ENCODE assay signal across 15 cellular contexts in the genomic region with DNA sequence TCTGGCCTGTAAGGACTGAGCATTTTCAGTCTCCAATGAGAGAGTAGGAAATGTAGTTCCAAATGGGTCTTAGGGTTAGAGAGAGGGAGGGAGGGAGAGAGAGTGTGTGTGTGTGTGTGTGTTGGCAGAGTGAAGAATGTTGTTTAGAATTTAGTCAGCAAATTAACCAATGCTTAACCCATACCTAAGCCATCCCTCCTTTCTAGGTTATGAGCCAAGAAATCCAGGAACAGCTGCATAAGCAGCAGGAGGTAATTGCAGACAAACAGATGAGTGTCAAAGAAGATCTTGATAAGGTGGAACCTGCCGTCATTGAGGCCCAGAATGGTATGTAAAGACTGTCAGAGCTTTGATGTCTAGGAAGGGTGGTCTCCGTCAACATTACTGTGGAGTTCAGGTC. TPM values are rescaled to one million over a fixed set of nuclear protein-coding genes. Genes with fewer than 3 reads are reported as not detected.
DNase-seq lines count a peak whose midpoint lies in the region; ATAC-seq and TF ChIP-seq lines count a peak whose summit lies in the region.
"Had no signal": no experiment of that assay in that cellular context is flagged by ENCODE, and none has a peak within 500 bp of the region (broad histone marks: within the 10 kb centered on the region; RNA-seq: fewer than 3 reads in every experiment).

No MANE protein-coding gene starts in this region.

- H3K9ac ChIP-seq in KMS-11, result no peak overlapping the region

- intact Hi-C loops in naive thymus-derived CD4-positive, alpha-beta T cell (cut with micrococcal nuclease), result no loop called here

- no peaks in the 10 kb centered on the region for H3K27me3 Mint-ChIP-seq in activated CD8-positive, alpha-beta memory T cell treated with anti-CD3 and anti-CD28 coated beads, Interleukin-2, amount 10 ng/mL, durations not matched to agents 7 days and 5 days
- no peaks in the 10 kb centered on the region for H3K27me3 Mint-ChIP-seq in naive thymus-derived CD4-positive, alpha-beta T cell

- H3K36me3 ChIP-seq in KMS-11 (ENCODE audit: insufficient read depth), result peaks cover 12% of the 10 kb centered on the region; the same call in 1 of the 2 replicates
- H3K36me3 ChIP-seq in naive thymus-derived CD4-positive, alpha-beta T cell (ENCODE audit: control insufficient read depth in 2 of 3, insufficient read depth in 3 of 3, low read length in 3 of 3), result peaks cover 51 to 97% (median 74%) of the 10 kb centered on the region in 3 experiments

- peak overlapping the region; percentile 42 for H3K27ac Mint-ChIP-seq in activated CD8-positive, alpha-beta memory T cell treated with anti-CD3 and anti-CD28 coated beads, Interleukin-2, amount 10 ng/mL, durations not matched to agents 7 days and 5 days
- H3K27ac Mint-ChIP-seq in naive thymus-derived CD4-positive, alpha-beta T cell, result peak overlapping the region in 6 of 9 donors; percentile 28 to 88 (median 34)

- peaks cover 64% of the 10 kb centered on the region for H3K36me3 Mint-ChIP-seq in activated CD8-positive, alpha-beta memory T cell treated with anti-CD3 and anti-CD28 coated beads, Interleukin-2, amount 10 ng/mL, durations not matched to agents 7 days and 5 days
- H3K36me3 Mint-ChIP-seq in naive thymus-derived CD4-positive, alpha-beta T cell, result peaks cover 35 to 64% (median 46%) of the 10 kb centered on the region in 5 donors

- H3K9me3 ChIP-seq in naive thymus-derived CD4-positive, alpha-beta T cell (ENCODE audit: control insufficient read depth in 2 of 3, low read length in 3 of 3), result no peaks in the 10 kb centered on the region

- no peak overlapping the region for H2AFZ ChIP-seq in KMS-11 (ENCODE audit: low read depth)

- 0 out of 2 replicates have a peak overlapping the region, but pooled peaks have one; percentile 11 for H3K4me2 ChIP-seq in KMS-11

- no peak for TF ChIP-seq CTCF in KMS-11 (conservative IDR thresholded peaks at IDR 0.05; ENCODE audit: low read depth, low read length)
- TF ChIP-seq CTCF in astrocyte of the cerebellum (IDR thresholded peaks at IDR 0.05; ENCODE audit: low read depth, low read length, missing control alignments), result no peak

- H3K27ac ChIP-seq in KMS-11, result peak overlapping the region; percentile 77; the same call in 1 of the 2 replicates
- H3K27ac ChIP-seq in naive thymus-derived CD4-positive, alpha-beta T cell (ENCODE audit: low read depth, low read length), result no peak overlapping the region
- H3K27ac ChIP-seq: foreskin keratinocyte had no signal

- H3K79me2 ChIP-seq in KMS-11 (ENCODE audit: insufficient read depth, low read depth), result no peaks in the 10 kb centered on the region

- peaks cover 11% of the 10 kb centered on the region for H3K4me1 Mint-ChIP-seq in activated CD8-positive, alpha-beta memory T cell treated with anti-CD3 and anti-CD28 coated beads, Interleukin-2, amount 10 ng/mL, durations not matched to agents 7 days and 5 days
- H3K4me1 Mint-ChIP-seq in naive thymus-derived CD4-positive, alpha-beta T cell, result peaks cover 0 to 3% (median 0%) of the 10 kb centered on the region in 7 donors

- CTCF ChIA-PET in activated CD8-positive, alpha-beta memory T cell treated with anti-CD3 and anti-CD28 coated beads, Interleukin-2, amount 10 ng/mL, durations not matched to agents 7 days and 5 days (lab: Charles Lee), result interaction anchor here (1.4 kb wide), 1 partner anchor 66 kb away, joined by 4 read pairs; no protein-coding TSS in a partner anchor
- CTCF ChIA-PET in naive thymus-derived CD4-positive, alpha-beta T cell (lab: Charles Lee), result interaction anchor here (0.8 kb wide), 1 partner anchor 16 kb away, joined by 3 read pairs; no protein-coding TSS in a partner anchor

- POLR2A ChIA-PET in naive thymus-derived CD4-positive, alpha-beta T cell (lab: Charles Lee), result no interaction called here

- in situ Hi-C loops in astrocyte of the cerebellum (cut with HindIII; ENCODE audit: low sequenced_read_pairs), result no loop called here

- no peak for DNase-seq in activated CD8-positive, alpha-beta memory T cell treated with anti-CD3 and anti-CD28 coated beads, Interleukin-2, amount 10 ng/mL, durations not matched to agents 7 days and 5 days
- DNase-seq in activated CD8-positive, alpha-beta memory T cell treated with anti-CD3 and anti-CD28 coated beads for 24 hours, result no peak
- DNase-seq in astrocyte of the cerebellum (ENCODE audit: low read depth) (peak; percentile 94), NCI-H748 treated with DMSO at 0.1 percent for 48 hours (lab: John Stamatoyannopoulos, UW) (no peak), NCI-H82 (lab: John Stamatoyannopoulos, UW) (no peak)
- no peak for DNase-seq in naive thymus-derived CD4-positive, alpha-beta T cell
- no peak for DNase-seq in stimulated activated naive CD4-positive, alpha-beta T cell (lab: John Stamatoyannopoulos, UW)
- DNase-seq: activated effector memory CD4-positive, alpha-beta T cell treated with anti-CD3 and anti-CD28 coated beads, Interleukin-2, amount 50 U/mL, for 16 hours; DMS53; foreskin keratinocyte; KG1; NCI-H2081; stimulated activated CD8-positive, alpha-beta memory T cell treated with anti-CD3 and anti-CD28 coated beads, Interleukin-4, amount 100 ng/mL, for 48 hours; SW 1271 had no signal

- no peaks in the 10 kb centered on the region for H3K9me3 Mint-ChIP-seq in activated CD8-positive, alpha-beta memory T cell treated with anti-CD3 and anti-CD28 coated beads, Interleukin-2, amount 10 ng/mL, durations not matched to agents 7 days and 5 days (ENCODE audit: low read depth)
- no peaks in the 10 kb centered on the region for H3K9me3 Mint-ChIP-seq in naive thymus-derived CD4-positive, alpha-beta T cell

- no peaks in the 10 kb centered on the region for H3K27me3 ChIP-seq in KMS-11 (ENCODE audit: insufficient read depth, low read depth)
- H3K27me3 ChIP-seq in naive thymus-derived CD4-positive, alpha-beta T cell (ENCODE audit: control insufficient read depth in 2 of 2, insufficient read depth in 2 of 2, low read length in 2 of 2), result no peaks in the 10 kb centered on the region
- H3K27me3 ChIP-seq: foreskin keratinocyte had no signal

- no peak overlapping the region for H3K4me3 Mint-ChIP-seq in activated CD8-positive, alpha-beta memory T cell treated with anti-CD3 and anti-CD28 coated beads, Interleukin-2, amount 10 ng/mL, durations not matched to agents 7 days and 5 days
- H3K4me3 Mint-ChIP-seq in naive thymus-derived CD4-positive, alpha-beta T cell, result no peak overlapping the region

- H3K4me3 ChIP-seq in KMS-11 (IDR thresholded peaks at IDR 0.05; ENCODE audit: insufficient read depth, low read depth, low read length) (no peak overlapping the region), astrocyte of the cerebellum (ENCODE audit: low read depth, low read length) (no peak overlapping the region)
- no peak overlapping the region for H3K4me3 ChIP-seq in naive thymus-derived CD4-positive, alpha-beta T cell (ENCODE audit: low read length)

- no peak for ATAC-seq in activated CD8-positive, alpha-beta memory T cell treated with anti-CD3 and anti-CD28 coated beads, Interleukin-2, amount 10 ng/mL, durations not matched to agents 7 days and 5 days
- no peak for ATAC-seq in naive thymus-derived CD4-positive, alpha-beta T cell
- ATAC-seq: foreskin keratinocyte had no signal

- peaks cover 44% of the 10 kb centered on the region for H3K4me1 ChIP-seq in KMS-11 (ENCODE audit: low read depth, poor library complexity, severe bottlenecking)
- no peaks in the 10 kb centered on the region for H3K4me1 ChIP-seq in naive thymus-derived CD4-positive, alpha-beta T cell (ENCODE audit: control insufficient read depth in 2 of 2, insufficient read depth in 2 of 2, low read length in 2 of 2)

- no peaks in the 10 kb centered on the region for H4K20me1 ChIP-seq in KMS-11 (ENCODE audit: insufficient read depth)

RNA-seq across cellular contexts. Expression of a gene that starts 56.9 kb away (rescaled TPM):
- total RNA-seq in activated CD8-positive, alpha-beta memory T cell treated with anti-CD3 and anti-CD28 coated beads, Interleukin-2, amount 10 ng/mL, durations not matched to agents 7 days and 5 days, result 100 to 1,000 TPM; 543 to 668 TPM
- total RNA-seq in naive thymus-derived CD4-positive, alpha-beta T cell, result 100 to 1,000 TPM; 229 to 591 (median 361) TPM
- 100 to 1,000 TPM; 331 to 334 TPM for polyA plus RNA-seq in naive thymus-derived CD4-positive, alpha-beta T cell
